Comparison of ENCODE assay signal across 32 cellular contexts in genomic region chrX:78383594-78383993, GRCh38. TPM values are rescaled to one million over a fixed set of nuclear protein-coding genes. Genes with fewer than 3 reads are reported as not detected.
"Had no signal": no experiment of that assay in that cellular context is flagged by ENCODE, and none has a peak within 500 bp of the region (broad histone marks: within the 10 kb centered on the region; RNA-seq: fewer than 3 reads in every experiment).

No MANE protein-coding gene starts in this region.

- H3K27ac ChIP-seq: adrenal gland, body of pancreas, esophagus muscularis mucosa, foreskin keratinocyte, gastrocnemius medialis had no signal

- H3K4me1 ChIP-seq: adrenal gland, body of pancreas, gastrocnemius medialis had no signal

- DNase-seq: activated CD4-positive, alpha-beta memory T cell treated with anti-CD3 and anti-CD28 coated beads for 36 hours; activated CD4-positive, alpha-beta T cell treated with anti-CD3 and anti-CD28 coated beads for 36 hours; activated CD4-positive, alpha-beta T cell treated with anti-CD3 and anti-CD28 coated beads, Interleukin-2, amount 10 ng/mL, durations not matched to agents 24 days and 14 days; activated CD4-positive, CD25-positive, alpha-beta regulatory T cell; activated CD4-positive, CD25-positive, alpha-beta regulatory T cell treated with anti-CD3 and anti-CD28 coated beads, Interleukin-2, amount 50 U/mL, for 72 hours; activated CD8-positive, alpha-beta memory T cell treated with anti-CD3 and anti-CD28 coated beads, Interleukin-2, amount 10 ng/mL, durations not matched to agents 7 days and 5 days; activated CD8-positive, alpha-beta memory T cell treated with anti-CD3 and anti-CD28 coated beads, Interleukin-2, amount 50 U/mL, for 4 hours; activated CD8-positive, alpha-beta T cell treated with anti-CD3 and anti-CD28 coated beads, Interleukin-2, amount 10 ng/mL, durations not matched to agents 7 days and 5 days; activated effector memory CD4-positive, alpha-beta T cell treated with anti-CD3 and anti-CD28 coated beads, Interleukin-2, amount 50 U/mL, for 16 hours; activated naive CD4-positive, alpha-beta T cell treated with anti-CD3 and anti-CD28 coated beads for 36 hours; activated naive CD8-positive, alpha-beta T cell treated with anti-CD3 and anti-CD28 coated beads for 36 hours; activated naive CD8-positive, alpha-beta T cell treated with anti-CD3 and anti-CD28 coated beads, Interleukin-2, amount 50 U/mL, for 24 hours; activated T-cell treated with anti-CD3 and anti-CD28 coated beads, Interleukin-2, amount 50 U/mL, for 1 hour; activated T-cell treated with anti-CD3 and anti-CD28 coated beads, Interleukin-2, amount 50 U/mL, for 48 hours; adrenal gland; amygdala; aorta; body of pancreas; caudate nucleus; cortex of kidney; dermis blood vessel endothelial cell; effector CD4-positive, alpha-beta T cell; effector memory CD8-positive, alpha-beta T cell; erythroblast; foreskin keratinocyte; gastrocnemius medialis; glutamatergic neuron; T-helper 1 cell; T-helper 17 cell; T1000 had no signal

- H3K27me3 ChIP-seq: body of pancreas, esophagus muscularis mucosa, foreskin keratinocyte, gastrocnemius medialis had no signal

- H3K9me3 ChIP-seq: adrenal gland, body of pancreas had no signal

- ATAC-seq: activated CD4-positive, alpha-beta T cell treated with anti-CD3 and anti-CD28 coated beads for 36 hours; activated CD8-positive, alpha-beta memory T cell treated with anti-CD3 and anti-CD28 coated beads, Interleukin-2, amount 10 ng/mL, durations not matched to agents 7 days and 5 days; activated CD8-positive, alpha-beta T cell treated with anti-CD3 and anti-CD28 coated beads, Interleukin-2, amount 10 ng/mL, durations not matched to agents 7 days and 5 days; activated naive CD8-positive, alpha-beta T cell treated with anti-CD3 and anti-CD28 coated beads, Interleukin-2, amount 50 U/mL, for 24 hours; body of pancreas; effector memory CD8-positive, alpha-beta T cell; gastrocnemius medialis; T-helper 17 cell had no signal

- H3K36me3 ChIP-seq: adrenal gland, esophagus muscularis mucosa, gastrocnemius medialis had no signal

- H3K4me3 ChIP-seq: adrenal gland, body of pancreas, esophagus muscularis mucosa, gastrocnemius medialis had no signal

RNA-seq across cellular contexts. Expression of gene CYSLTR1, which starts 56.2 kb away (rescaled TPM):
- total RNA-seq: chondrocyte, dermis blood vessel endothelial cell, foreskin keratinocyte had no signal
- polyA plus RNA-seq: foreskin keratinocyte had no signal
